9 cellular contexts compared by ENCODE assay signal in genomic region chr14:70887207-70888150, GRCh38. TPM values are rescaled to one million over a fixed set of nuclear protein-coding genes. Genes with fewer than 3 reads are reported as not detected.
DNase-seq lines count a peak whose midpoint lies in the region; ATAC-seq and TF ChIP-seq lines count a peak whose summit lies in the region.
"Had no signal": no experiment of that assay in that cellular context is flagged by ENCODE, and none has a peak within 500 bp of the region (broad histone marks: within the 10 kb centered on the region; RNA-seq: fewer than 3 reads in every experiment).

No MANE protein-coding gene starts in this region.

- H3K27me3 Mint-ChIP-seq in activated T-helper 2 cell treated with anti-CD3 and anti-CD28 coated beads, Interferon-gamma antibody, Interleukin-2, Interleukin-4, amounts not matched to agents 10 μg/mL and 5 μg/mL and 100 μg/mL, durations not matched to agents 14 hours and 24 hours and 36 hours (ENCODE audit: low read depth), result no peaks in the 10 kb centered on the region

- TF ChIP-seq CTCF in tibial artery (IDR thresholded peaks at IDR 0.05), result no peak

- no peak for DNase-seq in activated T-helper 2 cell treated with anti-CD3 and anti-CD28 coated beads, Interferon-gamma antibody, Interleukin-2, Interleukin-4, amounts not matched to agents 10 μg/mL and 5 μg/mL and 100 μg/mL, durations not matched to agents 14 hours and 24 hours and 36 hours (ENCODE audit: low spot score)
- DNase-seq in non-pigmented ciliary epithelial cell (ENCODE audit: low read depth), result peak; percentile 79
- DNase-seq in NCI-H524 (lab: John Stamatoyannopoulos, UW), result no peak
- DNase-seq in tibial artery, result no peak
- DNase-seq in DMS79 treated with DMSO at 0.1 percent for 48 hours (lab: John Stamatoyannopoulos, UW), result no peak
- no peak for DNase-seq in NCI-H82 treated with DMSO at 0.1 percent for 48 hours (lab: John Stamatoyannopoulos, UW; ENCODE audit: unreplicated experiment)

- no peak overlapping the region for H3K27ac ChIP-seq in tibial artery

- H3K27me3 ChIP-seq in tibial artery, result no peaks in the 10 kb centered on the region

- H3K4me3 ChIP-seq in tibial artery, result no peak overlapping the region
- H3K4me3 ChIP-seq: lung had no signal

- H3K4me3 Mint-ChIP-seq in activated T-helper 2 cell treated with anti-CD3 and anti-CD28 coated beads, Interferon-gamma antibody, Interleukin-2, Interleukin-4, amounts not matched to agents 10 μg/mL and 5 μg/mL and 100 μg/mL, durations not matched to agents 14 hours and 24 hours and 36 hours (ENCODE audit: low read depth), result peak overlapping the region; percentile 68

- intact Hi-C loops in activated T-helper 2 cell treated with anti-CD3 and anti-CD28 coated beads, Interferon-gamma antibody, Interleukin-2, Interleukin-4, amounts not matched to agents 10 μg/mL and 5 μg/mL and 100 μg/mL, durations not matched to agents 14 hours and 24 hours and 36 hours (cut with micrococcal nuclease), result loop anchor here (2.0 to 10.0 kb wide), 8 partner anchors 35 to 1263 kb away; partner anchors contain the start of gene TTC9
- intact Hi-C loops in tibial artery (cut with DNase I; ENCODE audit: low total_unique reads), result no loop called here

- H3K4me1 Mint-ChIP-seq in activated T-helper 2 cell treated with anti-CD3 and anti-CD28 coated beads, Interferon-gamma antibody, Interleukin-2, Interleukin-4, amounts not matched to agents 10 μg/mL and 5 μg/mL and 100 μg/mL, durations not matched to agents 14 hours and 24 hours and 36 hours (ENCODE audit: low read depth), result peaks cover 92% of the 10 kb centered on the region

- H3K4me1 ChIP-seq in tibial artery, result peaks cover 0 to 20% (median 0%) of the 10 kb centered on the region in 4 donors

- ATAC-seq in GM18870 (IDR thresholded peaks at IDR 0.05; ENCODE audit: unreplicated experiment), result peak; percentile 41
- peak; percentile 43 for ATAC-seq in HG02884 (IDR thresholded peaks at IDR 0.05; ENCODE audit: unreplicated experiment)

- H3K9me3 Mint-ChIP-seq in activated T-helper 2 cell treated with anti-CD3 and anti-CD28 coated beads, Interferon-gamma antibody, Interleukin-2, Interleukin-4, amounts not matched to agents 10 μg/mL and 5 μg/mL and 100 μg/mL, durations not matched to agents 14 hours and 24 hours and 36 hours, result no peaks in the 10 kb centered on the region

- no peaks in the 10 kb centered on the region for H3K9me3 ChIP-seq in tibial artery

- H3K36me3 ChIP-seq in tibial artery, result no peaks in the 10 kb centered on the region

- no peaks in the 10 kb centered on the region for H3K36me3 Mint-ChIP-seq in activated T-helper 2 cell treated with anti-CD3 and anti-CD28 coated beads, Interferon-gamma antibody, Interleukin-2, Interleukin-4, amounts not matched to agents 10 μg/mL and 5 μg/mL and 100 μg/mL, durations not matched to agents 14 hours and 24 hours and 36 hours (ENCODE audit: low read depth)

- peak overlapping the region; percentile 96 for H3K27ac Mint-ChIP-seq in activated T-helper 2 cell treated with anti-CD3 and anti-CD28 coated beads, Interferon-gamma antibody, Interleukin-2, Interleukin-4, amounts not matched to agents 10 μg/mL and 5 μg/mL and 100 μg/mL, durations not matched to agents 14 hours and 24 hours and 36 hours

RNA-seq across cellular contexts. Expression of gene PCNX1, which starts 19.8 kb away (rescaled TPM):
- total RNA-seq in activated T-helper 2 cell treated with anti-CD3 and anti-CD28 coated beads, Interferon-gamma antibody, Interleukin-2, Interleukin-4, amounts not matched to agents 10 μg/mL and 5 μg/mL and 100 μg/mL, durations not matched to agents 14 hours and 24 hours and 36 hours, result 54.5 and 59.0 TPM in 2 replicates
